35 cellular contexts compared by ENCODE assay signal in genomic region chr22:36306227-36306626, GRCh38. TPM values are rescaled to one million over a fixed set of nuclear protein-coding genes. Genes with fewer than 3 reads are reported as not detected.
DNase-seq lines count a peak whose midpoint lies in the region; ATAC-seq and TF ChIP-seq lines count a peak whose summit lies in the region.
"Had no signal": no experiment of that assay in that cellular context is flagged by ENCODE, and none has a peak within 500 bp of the region (broad histone marks: within the 10 kb centered on the region; RNA-seq: fewer than 3 reads in every experiment).

No MANE protein-coding gene starts in this region.

- H4K20me1 ChIP-seq in mammary epithelial cell (ENCODE audit: insufficient read depth, low read length) = peaks cover 3% of the 10 kb centered on the region

- no peaks in the 10 kb centered on the region for H3K27me3 Mint-ChIP-seq in activated naive CD8-positive, alpha-beta T cell treated with anti-CD3 and anti-CD28 coated beads, Interleukin-2, amount 50 U/mL, for 24 hours
- no peaks in the 10 kb centered on the region for H3K27me3 Mint-ChIP-seq in activated T-helper 17 cell treated with anti-CD3 and anti-CD28 coated beads, Interleukin-2, amount 50 U/mL, for 72 hours
- H3K27me3 Mint-ChIP-seq: activated CD4-positive, alpha-beta T cell treated with anti-CD3 and anti-CD28 coated beads, Interleukin-2, amount 10 ng/mL, durations not matched to agents 24 days and 14 days; activated naive CD8-positive, alpha-beta T cell treated with anti-CD3 and anti-CD28 coated beads, Interleukin-2, amount 10 ng/mL, durations not matched to agents 7 days and 5 days; CD4-positive, CD25-positive, alpha-beta regulatory T cell; IgD-negative memory B cell had no signal

- ATAC-seq in activated naive CD8-positive, alpha-beta T cell treated with anti-CD3 and anti-CD28 coated beads, Interleukin-2, amount 50 U/mL, for 24 hours = no peak
- no peak for ATAC-seq in lower lobe of right lung
- no peak for ATAC-seq in activated T-helper 17 cell treated with anti-CD3 and anti-CD28 coated beads, Interleukin-2, amount 50 U/mL, for 72 hours (replicated peaks)
- ATAC-seq: right cardiac atrium had no signal

- in situ Hi-C loops in mammary epithelial cell (cut with MboI; ENCODE audit: low sequenced_read_pairs in 2 of 2) = loop anchor here in 1 of 2 donors (10.0 kb wide), 1 partner anchor 169 kb away; no protein-coding TSS in a partner anchor

- dilution Hi-C loops in mammary epithelial cell (cut with HindIII; ENCODE audit: low sequenced_read_pairs) = no loop called here

- H3K4me3 Mint-ChIP-seq in activated naive CD8-positive, alpha-beta T cell treated with anti-CD3 and anti-CD28 coated beads, Interleukin-2, amount 50 U/mL, for 24 hours = no peak overlapping the region
- no peak overlapping the region for H3K4me3 Mint-ChIP-seq in activated T-helper 17 cell treated with anti-CD3 and anti-CD28 coated beads, Interleukin-2, amount 50 U/mL, for 72 hours
- H3K4me3 Mint-ChIP-seq: activated CD4-positive, alpha-beta T cell treated with anti-CD3 and anti-CD28 coated beads, Interleukin-2, amount 10 ng/mL, durations not matched to agents 24 days and 14 days; activated naive CD8-positive, alpha-beta T cell treated with anti-CD3 and anti-CD28 coated beads, Interleukin-2, amount 10 ng/mL, durations not matched to agents 7 days and 5 days; CD4-positive, CD25-positive, alpha-beta regulatory T cell; endodermal cell had no signal

- no peak overlapping the region for H2AFZ ChIP-seq in mammary epithelial cell (ENCODE audit: low read depth, low read length)
- H2AFZ ChIP-seq: GM23248, parathyroid adenoma had no signal

- TF ChIP-seq POLR2A in breast epithelium (IDR thresholded peaks at IDR 0.05) = no peak

- BruUV-seq in mammary epithelial cell (replicated peaks; lab: Mats Ljungman, UMichigan) = TSS peak; percentile 24

- WGBS in mammary epithelial cell (ENCODE audit: low coverage, missing lambda C conversion rate) = 73% methylated on average over 18 of the region's 18 CpGs

- no peaks in the 10 kb centered on the region for H3K9me3 Mint-ChIP-seq in activated naive CD8-positive, alpha-beta T cell treated with anti-CD3 and anti-CD28 coated beads, Interleukin-2, amount 50 U/mL, for 24 hours
- no peaks in the 10 kb centered on the region for H3K9me3 Mint-ChIP-seq in activated T-helper 17 cell treated with anti-CD3 and anti-CD28 coated beads, Interleukin-2, amount 50 U/mL, for 72 hours
- H3K9me3 Mint-ChIP-seq: activated CD4-positive, alpha-beta T cell treated with anti-CD3 and anti-CD28 coated beads, Interleukin-2, amount 10 ng/mL, durations not matched to agents 24 days and 14 days; activated naive CD8-positive, alpha-beta T cell treated with anti-CD3 and anti-CD28 coated beads, Interleukin-2, amount 10 ng/mL, durations not matched to agents 7 days and 5 days; endodermal cell; IgD-negative memory B cell had no signal

- no peak for TF ChIP-seq CTCF in mammary epithelial cell (conservative IDR thresholded peaks at IDR 0.05 in 1 of 2, IDR thresholded peaks at IDR 0.05 in 1 of 2; ENCODE audit: extremely low read depth in 1 of 2, insufficient read depth in 1 of 2, low read depth in 1 of 2, low read length in 2 of 2)
- TF ChIP-seq CTCF in breast epithelium (IDR thresholded peaks at IDR 0.05) = no peak
- TF ChIP-seq CTCF in tibial artery (IDR thresholded peaks at IDR 0.05) = no peak
- no peak for TF ChIP-seq CTCF in lower lobe of right lung (IDR thresholded peaks at IDR 0.05)

- H3K36me3 Mint-ChIP-seq in activated naive CD8-positive, alpha-beta T cell treated with anti-CD3 and anti-CD28 coated beads, Interleukin-2, amount 50 U/mL, for 24 hours (ENCODE audit: low read depth) = peaks cover 65% of the 10 kb centered on the region
- H3K36me3 Mint-ChIP-seq in activated T-helper 17 cell treated with anti-CD3 and anti-CD28 coated beads, Interleukin-2, amount 50 U/mL, for 72 hours (ENCODE audit: low read depth) = peaks cover 98% of the 10 kb centered on the region

- H3K79me2 ChIP-seq in mammary epithelial cell (ENCODE audit: insufficient read depth, low read length) = peaks cover 87% of the 10 kb centered on the region
- H3K79me2 ChIP-seq: parathyroid adenoma had no signal

- H3K27ac Mint-ChIP-seq in activated naive CD8-positive, alpha-beta T cell treated with anti-CD3 and anti-CD28 coated beads, Interleukin-2, amount 50 U/mL, for 24 hours = peak overlapping the region; percentile 73
- H3K27ac Mint-ChIP-seq in activated T-helper 17 cell treated with anti-CD3 and anti-CD28 coated beads, Interleukin-2, amount 50 U/mL, for 72 hours = no peak overlapping the region
- H3K27ac Mint-ChIP-seq: activated CD4-positive, alpha-beta T cell treated with anti-CD3 and anti-CD28 coated beads, Interleukin-2, amount 10 ng/mL, durations not matched to agents 24 days and 14 days had no signal

- DNase-seq in mammary epithelial cell (no peak), breast epithelium (ENCODE audit: low spot score in 2 of 2) (no peak), tibial artery (no peak), NCI-H1048 (lab: John Stamatoyannopoulos, UW) (no peak), lower lobe of right lung (no peak)
- no peak for DNase-seq in activated naive CD8-positive, alpha-beta T cell treated with anti-CD3 and anti-CD28 coated beads, Interleukin-2, amount 50 U/mL, for 24 hours
- DNase-seq: 8988T; activated CD4-positive, alpha-beta T cell treated with anti-CD3 and anti-CD28 coated beads, Interleukin-2, amount 10 ng/mL, durations not matched to agents 24 days and 14 days; activated CD8-positive, alpha-beta memory T cell treated with anti-CD3 and anti-CD28 coated beads for 24 hours; activated effector memory CD4-positive, alpha-beta T cell treated with anti-CD3 and anti-CD28 coated beads, Interleukin-2, amount 50 U/mL, for 16 hours; activated naive CD8-positive, alpha-beta T cell treated with anti-CD3 and anti-CD28 coated beads, Interleukin-2, amount 10 ng/mL, durations not matched to agents 7 days and 5 days; activated T-cell treated with anti-CD3 and anti-CD28 coated beads for 4 hours; CD4-positive, CD25-positive, alpha-beta regulatory T cell; central memory CD4-positive, alpha-beta T cell; dermis blood vessel endothelial cell; endodermal cell; esophagus squamous epithelium; foreskin melanocyte; GM23248; kidney glomerular epithelial cell; NCI-H1092; NCI-H1694; NCI-H446 treated with DMSO at 0.1 percent for 48 hours; NCI-H82; SJCRH30; T1000; uterus had no signal

- H3K27ac ChIP-seq in mammary epithelial cell (ENCODE audit: insufficient read depth, low read depth, low read length) = no peak overlapping the region
- peak overlapping the region in 1 of 2 donors; percentile 32 for H3K27ac ChIP-seq in breast epithelium
- H3K27ac ChIP-seq in muscle layer of colon (ENCODE audit: low read depth, low read length) = peak overlapping the region; percentile 35
- H3K27ac ChIP-seq in tibial artery = peak overlapping the region; percentile 9 to 33
- no peak overlapping the region for H3K27ac ChIP-seq in lower lobe of right lung
- H3K27ac ChIP-seq: GM23248, parathyroid adenoma, SJCRH30, VCaP had no signal

- H3K4me1 ChIP-seq in mammary epithelial cell (ENCODE audit: insufficient read depth, low read length) (peaks cover 12% of the 10 kb centered on the region), breast epithelium (no peaks in the 10 kb centered on the region), muscle layer of colon (ENCODE audit: insufficient read depth, low read length) (peaks cover 34% of the 10 kb centered on the region), tibial artery (peaks cover 0 to 4% (median 0%) of the 10 kb centered on the region in 4 donors), lower lobe of right lung (peaks cover 7% of the 10 kb centered on the region)
- H3K4me1 ChIP-seq: parathyroid adenoma, uterus had no signal

- H3K4me1 Mint-ChIP-seq in activated naive CD8-positive, alpha-beta T cell treated with anti-CD3 and anti-CD28 coated beads, Interleukin-2, amount 50 U/mL, for 24 hours = peaks cover 11% of the 10 kb centered on the region
- H3K4me1 Mint-ChIP-seq in activated T-helper 17 cell treated with anti-CD3 and anti-CD28 coated beads, Interleukin-2, amount 50 U/mL, for 72 hours = no peaks in the 10 kb centered on the region
- H3K4me1 Mint-ChIP-seq: endodermal cell had no signal

- H3K4me3 ChIP-seq in mammary epithelial cell (replicated peaks in 1 of 3; ENCODE audit: insufficient read depth in 1 of 3, low read depth in 2 of 3, low read length in 3 of 3) = no peak overlapping the region
- H3K4me3 ChIP-seq in breast epithelium = no peak overlapping the region
- no peak overlapping the region for H3K4me3 ChIP-seq in muscle layer of colon (ENCODE audit: low read depth in 1 of 2, low read length in 2 of 2)
- H3K4me3 ChIP-seq in tibial artery = no peak overlapping the region
- H3K4me3 ChIP-seq in lower lobe of right lung = no peak overlapping the region
- H3K4me3 ChIP-seq: esophagus squamous epithelium, GM23248, lung, SJCRH30, uterus had no signal

- peaks cover 72% of the 10 kb centered on the region for H3K36me3 ChIP-seq in mammary epithelial cell (ENCODE audit: insufficient read depth, low read length)
- peaks cover 17% of the 10 kb centered on the region for H3K36me3 ChIP-seq in breast epithelium
- H3K36me3 ChIP-seq in muscle layer of colon (ENCODE audit: insufficient read depth, low read length) = peaks cover 98% of the 10 kb centered on the region
- H3K36me3 ChIP-seq in tibial artery = peaks cover 100% of the 10 kb centered on the region in 3 donors
- peaks cover 100% of the 10 kb centered on the region for H3K36me3 ChIP-seq in lower lobe of right lung
- H3K36me3 ChIP-seq: uterus had no signal

- H3K27me3 ChIP-seq in mammary epithelial cell (ENCODE audit: insufficient read depth, low read length) = no peaks in the 10 kb centered on the region
- H3K27me3 ChIP-seq in breast epithelium = no peaks in the 10 kb centered on the region
- no peaks in the 10 kb centered on the region for H3K27me3 ChIP-seq in muscle layer of colon (ENCODE audit: control insufficient read depth in 1 of 2, insufficient read depth in 2 of 2, low read length in 2 of 2)
- no peaks in the 10 kb centered on the region for H3K27me3 ChIP-seq in tibial artery
- H3K27me3 ChIP-seq in lower lobe of right lung (ENCODE audit: low read depth) = no peaks in the 10 kb centered on the region
- H3K27me3 ChIP-seq: esophagus squamous epithelium, SJCRH30, uterus had no signal

- CTCF ChIA-PET in mammary epithelial cell (lab: Charles Lee; ENCODE audit: low non-redundant PET) = no interaction called here

- H3K9ac ChIP-seq in mammary epithelial cell (ENCODE audit: insufficient read depth, low read length) (no peak overlapping the region), muscle layer of colon (ENCODE audit: low read length) (no peak overlapping the region)
- H3K9ac ChIP-seq: GM23248, parathyroid adenoma had no signal

- H3K4me2 ChIP-seq in mammary epithelial cell (ENCODE audit: insufficient read depth, low read depth, low read length) = no peak overlapping the region

- intact Hi-C loops in mammary epithelial cell (cut with micrococcal nuclease) (no loop called here), breast epithelium (cut with DNase I; ENCODE audit: low total_unique reads) (no loop called here), tibial artery (cut with DNase I; ENCODE audit: low total_unique reads) (no loop called here), lower lobe of right lung (cut with DNase I) (loop anchor here (10.0 kb wide), 1 partner anchor 169 kb away; no protein-coding TSS in a partner anchor)

- H3K9me3 ChIP-seq in mammary epithelial cell (replicated peaks; ENCODE audit: insufficient read depth, low read length) = no peaks in the 10 kb centered on the region
- no peaks in the 10 kb centered on the region for H3K9me3 ChIP-seq in breast epithelium
- H3K9me3 ChIP-seq in muscle layer of colon (ENCODE audit: low read length) = no peaks in the 10 kb centered on the region
- no peaks in the 10 kb centered on the region for H3K9me3 ChIP-seq in tibial artery
- H3K9me3 ChIP-seq in lower lobe of right lung = no peaks in the 10 kb centered on the region
- H3K9me3 ChIP-seq: esophagus squamous epithelium, SJCRH30, uterus had no signal

RNA-seq across cellular contexts. Expression of gene APOL1, which starts 53.3 kb away (rescaled TPM):
- total RNA-seq in mammary epithelial cell (1 to 10 TPM in 1 of 2 donors, under 1 TPM in 1; 0.26 to 1.2 TPM), breast epithelium (10 to 100 TPM in 2 of 3 donors, 1 to 10 TPM in 1; 5.9 to 38.3 (median 22.2) TPM), lower lobe of right lung (85.8 TPM)
- polyA plus RNA-seq in mammary epithelial cell = 0.34 TPM
- polyA minus RNA-seq in mammary epithelial cell = not detected
- 10 to 100 TPM; 52.8 to 89.4 TPM for total RNA-seq in activated T-helper 17 cell treated with anti-CD3 and anti-CD28 coated beads, Interleukin-2, amount 50 U/mL, for 72 hours
- polyA plus RNA-seq: neural cell had no signal

Comparison
In these comparisons a context has a peak if more than half of its experiments do, and no peak if none do; other contexts are left out.
1. H3K27ac ChIP-seq: peak in muscle layer of colon (single experiment) and tibial artery (2 of 2); none in mammary epithelial cell (single experiment) and lower lobe of right lung (single experiment).